In genomic region chr3:56122911-56123310, GRCh38 we compare ENCODE assay signal across 25 cellular contexts.
"Had no signal": no experiment of that assay in that cellular context is flagged by ENCODE, and none has a peak within 500 bp of the region (broad histone marks: within the 10 kb centered on the region; RNA-seq: fewer than 3 reads in every experiment).

No MANE protein-coding gene starts in this region.

- ATAC-seq: activated CD8-positive, alpha-beta memory T cell treated with anti-CD3 and anti-CD28 coated beads, Interleukin-2, amount 10 ng/mL, durations not matched to agents 7 days and 5 days; body of pancreas; T-cell had no signal

- FAIRE-seq: bronchial epithelial cell, TTC549 had no signal

- H3K27me3 ChIP-seq: body of pancreas had no signal

- DNase-seq: activated B cell treated with CpG ODN at 0.5 μM for 24 hours; activated CD4-positive, alpha-beta T cell treated with anti-CD3 and anti-CD28 coated beads for 1 hour; activated CD4-positive, alpha-beta T cell treated with anti-CD3 and anti-CD28 coated beads, Interleukin-2, amount 10 ng/mL, durations not matched to agents 24 days and 14 days; activated CD4-positive, alpha-beta T cell treated with anti-CD3 and anti-CD28 coated beads, Interleukin-2, amount 50 U/mL, for 48 hours; activated CD8-positive, alpha-beta memory T cell treated with anti-CD3 and anti-CD28 coated beads, Interleukin-2, amount 10 ng/mL, durations not matched to agents 7 days and 5 days; activated effector memory CD4-positive, alpha-beta T cell treated with Interleukin-2 at 50 U/mL for 16 hours; activated naive CD4-positive, alpha-beta T cell; activated T-cell treated with anti-CD3 and anti-CD28 coated beads, Interleukin-2, amount 50 U/mL, for 24 hours; aorta; body of pancreas; central memory CD4-positive, alpha-beta T cell; MM.1S; NCI-H1105 treated with DMSO at 0.1 percent for 48 hours; NCI-H1436 treated with DMSO at 0.1 percent for 48 hours; NCI-H187; NCI-H2081; NCI-H510A treated with DMSO at 0.1 percent for 48 hours; NCI-H748 treated with DMSO at 0.1 percent for 48 hours; SIG-M5; T-cell; T-helper 2 cell; T1000 had no signal

- H3K9me3 ChIP-seq: body of pancreas had no signal

- H3K27ac ChIP-seq: body of pancreas, SK-N-MC had no signal

- H3K4me1 ChIP-seq: body of pancreas had no signal

- H3K4me3 ChIP-seq: body of pancreas, SK-N-MC had no signal
